In genomic region chr7:105689093-105689819, GRCh38 we compare ENCODE assay signal across 20 cellular contexts.
DNase-seq lines count a peak whose midpoint lies in the region; ATAC-seq and TF ChIP-seq lines count a peak whose summit lies in the region.
"Had no signal": no experiment of that assay in that cellular context is flagged by ENCODE, and none has a peak within 500 bp of the region (broad histone marks: within the 10 kb centered on the region; RNA-seq: fewer than 3 reads in every experiment).

No MANE protein-coding gene starts in this region.

- H3K27me3 ChIP-seq in SK-N-SH (ENCODE audit: insufficient read depth), result no peaks in the 10 kb centered on the region
- H3K27me3 ChIP-seq in HUES64 (ENCODE audit: insufficient read depth, low read length), result no peaks in the 10 kb centered on the region; the same call in 1 of the 2 replicates
- H3K27me3 ChIP-seq in endodermal cell (ENCODE audit: control insufficient read depth, insufficient read depth, low read length, poor library complexity, severe bottlenecking), result no peaks in the 10 kb centered on the region
- H3K27me3 ChIP-seq: colonic mucosa, esophagus muscularis mucosa, heart left ventricle, SJCRH30 had no signal

- TF ChIP-seq CTCF in SK-N-SH (IDR thresholded peaks at IDR 0.05), result no peak
- TF ChIP-seq CTCF in endodermal cell (conservative IDR thresholded peaks at IDR 0.05), result no peak

- no peaks in the 10 kb centered on the region for H3K9me2 ChIP-seq in SK-N-SH

- WGBS in SK-N-SH (ENCODE audit: low lambda C conversion rate), result 81% methylated on average over 13 of the region's 13 CpGs
- 18% methylated on average over 13 of the region's 13 CpGs for WGBS in HUES64
- 48 to 56% methylated on average over 10 to 13 of the region's 13 CpGs for WGBS in endodermal cell (ENCODE audit: insufficient coverage in 1 of 2, insufficient read length in 1 of 2), 2 experiments

- H3K9ac ChIP-seq in SK-N-SH (no peak overlapping the region), HUES64 (ENCODE audit: low read depth, low read length) (peak overlapping the region; percentile 2; the same call in 1 of the 2 replicates), endodermal cell (ENCODE audit: extremely low read depth, low read length, poor library complexity, severe bottlenecking) (no peak overlapping the region)

- no peak overlapping the region for H3K4me2 ChIP-seq in SK-N-SH

- no peaks in the 10 kb centered on the region for H3K27me3 Mint-ChIP-seq in endodermal cell (ENCODE audit: insufficient read depth)
- H3K27me3 Mint-ChIP-seq in natural killer cell treated with Interleukin-12 subunit alpha and Interleukin-12 subunit beta and Interleukin-15 and Interleukin-18, amount 100 ng/mL, for 72 hours, result peaks cover 0 to 4% of the 10 kb centered on the region in 2 donors

- peak; percentile 43 for DNase-seq in SK-N-SH
- peak; percentile 92 for DNase-seq in endodermal cell
- peak; percentile 54 for DNase-seq in natural killer cell treated with Interleukin-12 subunit alpha and Interleukin-12 subunit beta and Interleukin-15 and Interleukin-18, amount 100 ng/mL, for 72 hours (ENCODE audit: low spot score)
- DNase-seq in AG20443 (ENCODE audit: low spot score), result no peak
- DNase-seq in amygdala (lab: John Stamatoyannopoulos, UW), result no peak
- DNase-seq in caudate nucleus (lab: John Stamatoyannopoulos, UW), result no peak
- DNase-seq: 8988T; activated CD8-positive, alpha-beta memory T cell treated with anti-CD3 and anti-CD28 coated beads, Interleukin-2, amount 50 U/mL, for 48 hours; amniotic stem cell; colonic mucosa; GDM1; heart left ventricle; left ventricle myocardium inferior; NCI-H1092; SJCRH30; stimulated activated CD4-positive, alpha-beta T cell treated with anti-CD3 and anti-CD28 coated beads, Interleukin-15, amount 100 ng/mL, for 24 hours had no signal

- no peak for ATAC-seq in SK-N-SH treated with all-trans-retinoic acid at 6 μM for 48 hours
- no peak for ATAC-seq in natural killer cell treated with Interleukin-12 subunit alpha and Interleukin-12 subunit beta and Interleukin-15 and Interleukin-18, amount 100 ng/mL, for 72 hours
- ATAC-seq: heart left ventricle had no signal

- H4K20me1 ChIP-seq in SK-N-SH (ENCODE audit: insufficient read depth), result no peaks in the 10 kb centered on the region

- H3K79me2 ChIP-seq in SK-N-SH (ENCODE audit: insufficient read depth), result no peaks in the 10 kb centered on the region

- peak overlapping the region; percentile 53 for H3K27ac Mint-ChIP-seq in endodermal cell
- no peak overlapping the region for H3K27ac Mint-ChIP-seq in natural killer cell treated with Interleukin-12 subunit alpha and Interleukin-12 subunit beta and Interleukin-15 and Interleukin-18, amount 100 ng/mL, for 72 hours

- H3K4me3 ChIP-seq in SK-N-SH (ENCODE audit: low read depth in 2 of 2, low read length in 1 of 2) (no peak overlapping the region), HUES64 (ENCODE audit: low read length) (peak overlapping the region; percentile 21; the same call in 1 of the 2 replicates), endodermal cell (ENCODE audit: low read length) (no peak overlapping the region)
- H3K4me3 ChIP-seq: colonic mucosa, esophagus muscularis mucosa, heart left ventricle, K562, left ventricle myocardium inferior, SJCRH30 had no signal

- no peak for TF ChIP-seq EP300 in SK-N-SH (IDR thresholded peaks at IDR 0.05; ENCODE audit: borderline replicate concordance in 1 of 2, low read depth in 1 of 2, low read length in 1 of 2)

- CTCF ChIA-PET in SK-N-SH (lab: Yijun Ruan, JAX), result interaction anchor here (0.5 to 2.0 kb wide), 11 partner anchors 12 to 682 kb away, joined by 3 to 6 read pairs (median 4); no protein-coding TSS in a partner anchor

- H3K4me3 Mint-ChIP-seq in endodermal cell, result peak overlapping the region; percentile 22
- no peak overlapping the region for H3K4me3 Mint-ChIP-seq in natural killer cell treated with Interleukin-12 subunit alpha and Interleukin-12 subunit beta and Interleukin-15 and Interleukin-18, amount 100 ng/mL, for 72 hours

- no peaks in the 10 kb centered on the region for H3F3A ChIP-seq in SK-N-SH (replicated peaks; ENCODE audit: insufficient read depth)

- H3K4me1 ChIP-seq in SK-N-SH (ENCODE audit: control insufficient read depth in 1 of 2, insufficient read depth in 2 of 2, low read depth in 1 of 2, low read length in 1 of 2) (peaks cover 0 to 16% of the 10 kb centered on the region in 2 experiments; a peak in 1 of 4 replicates), HUES64 (ENCODE audit: insufficient read depth, low read length) (peaks cover 47% of the 10 kb centered on the region), endodermal cell (ENCODE audit: control insufficient read depth, insufficient read depth, low read length) (peaks cover 15% of the 10 kb centered on the region)
- H3K4me1 ChIP-seq: colonic mucosa had no signal

- no peaks in the 10 kb centered on the region for H3K36me3 ChIP-seq in SK-N-SH (replicated peaks in 1 of 2; ENCODE audit: control insufficient read depth in 1 of 2, insufficient read depth in 2 of 2, low read length in 1 of 2)
- H3K36me3 ChIP-seq in HUES64 (ENCODE audit: insufficient read depth, low read length), result no peaks in the 10 kb centered on the region
- H3K36me3 ChIP-seq in endodermal cell (ENCODE audit: control insufficient read depth, insufficient read depth, low read length), result no peaks in the 10 kb centered on the region
- H3K36me3 ChIP-seq: colonic mucosa, esophagus muscularis mucosa, heart left ventricle, left ventricle myocardium inferior, SJCRH30 had no signal

- POLR2A ChIA-PET in SK-N-SH (lab: Yijun Ruan, JAX), result no interaction called here

- no peaks in the 10 kb centered on the region for H3K9me3 Mint-ChIP-seq in endodermal cell
- no peaks in the 10 kb centered on the region for H3K9me3 Mint-ChIP-seq in natural killer cell treated with Interleukin-12 subunit alpha and Interleukin-12 subunit beta and Interleukin-15 and Interleukin-18, amount 100 ng/mL, for 72 hours

- peaks cover 62% of the 10 kb centered on the region for H3K4me1 Mint-ChIP-seq in endodermal cell
- peaks cover 23 to 27% of the 10 kb centered on the region in 2 donors for H3K4me1 Mint-ChIP-seq in natural killer cell treated with Interleukin-12 subunit alpha and Interleukin-12 subunit beta and Interleukin-15 and Interleukin-18, amount 100 ng/mL, for 72 hours (ENCODE audit: low read depth in 2 of 2)

- no peaks in the 10 kb centered on the region for H3K36me3 Mint-ChIP-seq in endodermal cell (ENCODE audit: low read depth)
- H3K36me3 Mint-ChIP-seq in natural killer cell treated with Interleukin-12 subunit alpha and Interleukin-12 subunit beta and Interleukin-15 and Interleukin-18, amount 100 ng/mL, for 72 hours, result no peaks in the 10 kb centered on the region

- H2AFZ ChIP-seq in SK-N-SH (ENCODE audit: low read depth), result no peak overlapping the region

- H3K27ac ChIP-seq in SK-N-SH (ENCODE audit: low read depth in 2 of 2, low read length in 1 of 2) (peak overlapping the region in 1 of 2 experiments; percentile 39; a peak in 2 of 4 replicates), HUES64 (ENCODE audit: low read depth, low read length) (peak overlapping the region; percentile 92), endodermal cell (ENCODE audit: low read depth, low read length) (peak overlapping the region; percentile 34), caudate nucleus (ENCODE audit: low read depth, low read length) (no peak overlapping the region)
- H3K27ac ChIP-seq: colonic mucosa, SJCRH30 had no signal

- no peaks in the 10 kb centered on the region for H3K9me3 ChIP-seq in SK-N-SH
- H3K9me3 ChIP-seq in HUES64 (ENCODE audit: insufficient read depth, low read depth, low read length), result no peaks in the 10 kb centered on the region
- H3K9me3 ChIP-seq in endodermal cell (ENCODE audit: control insufficient read depth, low read length), result no peaks in the 10 kb centered on the region
- H3K9me3 ChIP-seq: colonic mucosa, esophagus muscularis mucosa, heart left ventricle, left ventricle myocardium inferior, SJCRH30 had no signal

- TF ChIP-seq RAD21 in SK-N-SH (IDR thresholded peaks at IDR 0.05; ENCODE audit: low read length), result no peak

TF ChIP-seq in SK-N-SH, 30 proteins besides CTCF, POLR2A, EP300 and RAD21 (continues in another document):
- no peak for TF ChIP-seq TEAD4 (IDR thresholded peaks at IDR 0.05; ENCODE audit: borderline replicate concordance, insufficient read depth)
- TF ChIP-seq FOXJ3 (CRISPR knock-in tag; IDR thresholded peaks at IDR 0.05), result no peak
- TF ChIP-seq SIN3A (IDR thresholded peaks at IDR 0.05; ENCODE audit: borderline replicate concordance, low read depth, low read length), result no peak
- TF ChIP-seq RCOR1 (IDR thresholded peaks at IDR 0.05; ENCODE audit: low read length), result no peak
- no peak for TF ChIP-seq MXI1 (IDR thresholded peaks at IDR 0.05; ENCODE audit: low read depth, low read length)

TF ChIP-seq in SK-N-SH treated with all-trans-retinoic acid at 6 μM for 48 hours, 23 proteins besides CTCF, POLR2A, EP300 and RAD21 (continues in another document):
- TF ChIP-seq CSRNP3 (CRISPR knock-in tag; IDR thresholded peaks at IDR 0.05), result no peak
- no peak for TF ChIP-seq BACH2 (CRISPR knock-in tag; IDR thresholded peaks at IDR 0.05; ENCODE audit: borderline replicate concordance)
- no peak for TF ChIP-seq ISL1 (CRISPR knock-in tag; IDR thresholded peaks at IDR 0.05)

Comparison
In these comparisons a context has a peak if more than half of its experiments do, and no peak if none do; other contexts are left out.
1. DNase-seq: peak in SK-N-SH (single experiment), endodermal cell (single experiment) and natural killer cell treated with Interleukin-12 subunit alpha and Interleukin-12 subunit beta and Interleukin-15 and Interleukin-18, amount 100 ng/mL, for 72 hours (single experiment); none in AG20443 (single experiment), amygdala (0 of 56) and caudate nucleus (0 of 61).